8 cellular contexts compared by ENCODE assay signal in genomic region chr11:70755410-70756158, GRCh38.
A peak's percentile ranks its signal among the peaks of the same experiment; 100 is the strongest.
DNase-seq lines count a peak whose midpoint lies in the region; ATAC-seq, FAIRE-seq and TF ChIP-seq lines count a peak whose summit lies in the region.

No MANE protein-coding gene starts in this region.

- H3K36me3 ChIP-seq in kidney (ENCODE audit: control insufficient read depth in 1 of 2, insufficient read depth in 2 of 2, low read length in 2 of 2) = no peaks in the 10 kb centered on the region

- peaks cover 0 to 8% of the 10 kb centered on the region in 2 donors for H3K9me3 ChIP-seq in kidney (ENCODE audit: control insufficient read depth in 1 of 2, low read length in 2 of 2)

- ATAC-seq in GM18867 (IDR thresholded peaks at IDR 0.05; ENCODE audit: unreplicated experiment) = no peak

- peaks cover 0 to 8% of the 10 kb centered on the region in 2 donors for H3K4me1 ChIP-seq in kidney (ENCODE audit: control insufficient read depth in 1 of 2, insufficient read depth in 1 of 2, low read depth in 1 of 2, low read length in 2 of 2)

- H3K27ac ChIP-seq in kidney (ENCODE audit: low read depth in 2 of 2, low read length in 2 of 2) = no peak overlapping the region

- intact Hi-C loops in kidney (cut with DNase I) = loop anchor here (5.0 kb wide), 1 partner anchor 283 kb away; no protein-coding TSS in a partner anchor

- H3K4me3 ChIP-seq in cardiac fibroblast (replicated peaks in 1 of 2; ENCODE audit: low read depth in 2 of 2, low read length in 2 of 2) = no peak overlapping the region
- no peak overlapping the region for H3K4me3 ChIP-seq in kidney (ENCODE audit: low read length in 2 of 2)

- peak; percentile 94 for DNase-seq in AG08396 (ENCODE audit: low spot score)
- DNase-seq in GOT3 (lab: John Stamatoyannopoulos, UW) = peak; percentile 30
- peak; percentile 33 for DNase-seq in NCI-H226
- peak; percentile 28 for DNase-seq in activated CD4-positive, CD25-positive, alpha-beta regulatory T cell treated with anti-CD3 and anti-CD28 coated beads, Interleukin-2, amount 50 U/mL, for 16 hours (ENCODE audit: low read depth, low spot score)
- DNase-seq in cardiac fibroblast (ENCODE audit: low read depth in 2 of 2) = peak; percentile 64 to 74
- DNase-seq in kidney = peak; percentile 89
- DNase-seq in stimulated activated CD4-positive, alpha-beta T cell treated with anti-CD3 and anti-CD28 coated beads, Interleukin-1b, Interleukin-23, amount 100 ng/mL, for 1 hour (ENCODE audit: low read depth in 2 of 2) = peak; percentile 4 to 21

- no peak for FAIRE-seq in kidney (lab: Jason Lieb, UNC)

- no peak overlapping the region for H3K9ac ChIP-seq in kidney (ENCODE audit: low read length in 2 of 2)

- TF ChIP-seq CTCF in cardiac fibroblast (IDR thresholded peaks at IDR 0.05; ENCODE audit: low read depth, low read length) (peak; percentile 96), kidney (IDR thresholded peaks at IDR 0.05; ENCODE audit: borderline replicate concordance, extremely low read depth, insufficient read depth) (peak; percentile 93)

Comparison
In these comparisons a context has a peak if more than half of its experiments do, and no peak if none do; other contexts are left out.
1. DNase-seq: peak in every context shown above with its lines; median percentile 94 in AG08396; 89 in kidney; 69 in cardiac fibroblast; 33 in NCI-H226; 30 in GOT3; 28 in activated CD4-positive, CD25-positive, alpha-beta regulatory T cell treated with anti-CD3 and anti-CD28 coated beads, Interleukin-2, amount 50 U/mL, for 16 hours; 12 in stimulated activated CD4-positive, alpha-beta T cell treated with anti-CD3 and anti-CD28 coated beads, Interleukin-1b, Interleukin-23, amount 100 ng/mL, for 1 hour.